In genomic region chr11:8711895-8712442, GRCh38 we compare ENCODE assay signal across 9 cellular contexts.
"Had no signal": no experiment of that assay in that cellular context is flagged by ENCODE, and none has a peak within 500 bp of the region (broad histone marks: within the 10 kb centered on the region; RNA-seq: fewer than 3 reads in every experiment).

No MANE protein-coding gene starts in this region.

- H3K36me3 Mint-ChIP-seq: memory B cell; natural killer cell treated with Interleukin-12 subunit alpha and Interleukin-12 subunit beta and Interleukin-15 and Interleukin-18, amount 100 ng/mL, for 72 hours had no signal

- H3K4me3 Mint-ChIP-seq: activated T-helper 17 cell treated with anti-CD3 and anti-CD28 coated beads, Interleukin-2, amount 50 U/mL, for 72 hours; memory B cell; natural killer cell treated with Interleukin-12 subunit alpha and Interleukin-12 subunit beta and Interleukin-15 and Interleukin-18, amount 100 ng/mL, for 72 hours; T-helper 2 cell treated with Interferon-gamma antibody and Interleukin-4, amounts not matched to agents 5 μg/mL and 100 μg/mL, for 36 hours had no signal

- H3K4me1 Mint-ChIP-seq: activated T-helper 17 cell treated with anti-CD3 and anti-CD28 coated beads, Interleukin-2, amount 50 U/mL, for 72 hours; memory B cell had no signal

- DNase-seq: activated naive CD4-positive, alpha-beta T cell treated with anti-CD3 and anti-CD28 coated beads, Interleukin-2, amount 50 U/mL, for 16 hours; left ventricle myocardium inferior; right lobe of liver; stimulated activated naive CD8-positive, alpha-beta T cell treated with anti-CD3 and anti-CD28 coated beads, Interleukin-15, Interleukin-2, amounts not matched to agents 100 U/mL and 50 U/mL, for 24 hours had no signal

- H3K9me3 ChIP-seq: left ventricle myocardium inferior, right lobe of liver had no signal

- H3K9me3 Mint-ChIP-seq: activated T-helper 17 cell treated with anti-CD3 and anti-CD28 coated beads, Interleukin-2, amount 50 U/mL, for 72 hours; memory B cell; natural killer cell treated with Interleukin-12 subunit alpha and Interleukin-12 subunit beta and Interleukin-15 and Interleukin-18, amount 100 ng/mL, for 72 hours; T-helper 2 cell treated with Interferon-gamma antibody and Interleukin-4, amounts not matched to agents 5 μg/mL and 100 μg/mL, for 36 hours had no signal

- H3K4me3 ChIP-seq: left ventricle myocardium inferior, right lobe of liver had no signal

- ATAC-seq: activated T-helper 17 cell treated with anti-CD3 and anti-CD28 coated beads, Interleukin-2, amount 50 U/mL, for 72 hours; esophagus mucosa; natural killer cell treated with Interleukin-12 subunit alpha and Interleukin-12 subunit beta and Interleukin-15 and Interleukin-18, amount 100 ng/mL, for 72 hours; right lobe of liver; stimulated activated naive CD8-positive, alpha-beta T cell treated with anti-CD3 and anti-CD28 coated beads, Interleukin-15, Interleukin-2, amounts not matched to agents 100 U/mL and 50 U/mL, for 24 hours had no signal

- H3K27me3 Mint-ChIP-seq: memory B cell; natural killer cell treated with Interleukin-12 subunit alpha and Interleukin-12 subunit beta and Interleukin-15 and Interleukin-18, amount 100 ng/mL, for 72 hours had no signal

- H3K27ac ChIP-seq: right lobe of liver had no signal

- H3K27ac Mint-ChIP-seq: activated T-helper 17 cell treated with anti-CD3 and anti-CD28 coated beads, Interleukin-2, amount 50 U/mL, for 72 hours; memory B cell; natural killer cell treated with Interleukin-12 subunit alpha and Interleukin-12 subunit beta and Interleukin-15 and Interleukin-18, amount 100 ng/mL, for 72 hours; T-helper 2 cell treated with Interferon-gamma antibody and Interleukin-4, amounts not matched to agents 5 μg/mL and 100 μg/mL, for 36 hours had no signal

- H3K27me3 ChIP-seq: right lobe of liver had no signal
